ENCODE assay signal across 1 cellular context in genomic region chr19:17455711-17456123, GRCh38.
TF ChIP-seq lines count a peak whose summit lies in the region.

No MANE protein-coding gene starts in this region.

TF ChIP-seq in IMR-90, 13 proteins besides CTCF, POLR2A, EP300 and RAD21:
- TF ChIP-seq USF2 (IDR thresholded peaks at IDR 0.05; ENCODE audit: low read depth, low read length) (no peak), FOS (IDR thresholded peaks at IDR 0.05; ENCODE audit: low read depth, low read length) (no peak), MAFK (IDR thresholded peaks at IDR 0.05; ENCODE audit: low read depth, low read length) (no peak), CEBPB (IDR thresholded peaks at IDR 0.05; ENCODE audit: low read depth, low read length) (no peak), MAZ (IDR thresholded peaks at IDR 0.05; ENCODE audit: borderline replicate concordance, low read depth, low read length) (no peak), RFX5 (IDR thresholded peaks at IDR 0.05; ENCODE audit: low read depth, low read length) (no peak), MXI1 (IDR thresholded peaks at IDR 0.05; ENCODE audit: borderline replicate concordance, low read depth, low read length) (no peak), SMC3 (IDR thresholded peaks at IDR 0.05; ENCODE audit: low read depth, low read length) (no peak), CHD1 (IDR thresholded peaks at IDR 0.05; ENCODE audit: low read depth, low read length) (no peak), ELK1 (IDR thresholded peaks at IDR 0.05; ENCODE audit: borderline replicate concordance, low read depth, low read length) (no peak), RCOR1 (IDR thresholded peaks at IDR 0.05; ENCODE audit: insufficient replicate concordance, low read length) (no peak), BHLHE40 (IDR thresholded peaks at IDR 0.05; ENCODE audit: low read depth, low read length) (no peak)
